ENCODE assay signal across 1 cellular context in the genomic region with DNA sequence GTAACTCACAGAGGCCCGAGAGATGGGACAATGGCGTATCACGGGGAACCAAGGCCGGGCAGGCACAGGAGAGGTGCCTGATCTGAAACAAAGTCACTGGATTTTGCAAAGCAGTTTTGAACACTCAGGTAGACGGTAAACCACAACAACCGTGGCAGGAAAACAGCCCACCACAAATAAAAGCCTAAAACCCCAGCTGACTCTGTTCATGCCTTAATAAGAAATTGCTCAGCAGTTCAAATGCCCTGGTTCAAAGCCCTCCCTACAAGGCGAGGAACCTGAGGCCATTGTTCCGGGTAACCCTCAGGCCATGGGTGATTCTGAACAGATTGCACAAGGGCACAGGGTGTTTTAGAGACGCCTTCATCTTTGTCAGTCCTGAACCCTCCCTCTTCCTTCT.
TF ChIP-seq lines count a peak whose summit lies in the region.

No MANE protein-coding gene starts in this region.

TF ChIP-seq in K562, 482 proteins besides CTCF, POLR2A, EP300 and RAD21:
- TF ChIP-seq, protein P1, sequence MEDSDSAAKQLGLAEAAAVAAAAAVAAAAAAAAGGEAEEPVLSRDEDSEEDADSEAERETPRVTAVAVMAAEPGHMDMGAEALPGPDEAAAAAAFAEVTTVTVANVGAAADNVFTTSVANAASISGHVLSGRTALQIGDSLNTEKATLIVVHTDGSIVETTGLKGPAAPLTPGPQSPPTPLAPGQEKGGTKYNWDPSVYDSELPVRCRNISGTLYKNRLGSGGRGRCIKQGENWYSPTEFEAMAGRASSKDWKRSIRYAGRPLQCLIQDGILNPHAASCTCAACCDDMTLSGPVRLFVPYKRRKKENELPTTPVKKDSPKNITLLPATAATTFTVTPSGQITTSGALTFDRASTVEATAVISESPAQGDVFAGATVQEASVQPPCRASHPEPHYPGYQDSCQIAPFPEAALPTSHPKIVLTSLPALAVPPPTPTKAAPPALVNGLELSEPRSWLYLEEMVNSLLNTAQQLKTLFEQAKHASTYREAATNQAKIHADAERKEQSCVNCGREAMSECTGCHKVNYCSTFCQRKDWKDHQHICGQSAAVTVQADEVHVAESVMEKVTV (CRISPR knock-in tag; IDR thresholded peaks at IDR 0.05) = no peak
- no peak for TF ChIP-seq ZNF444 (CRISPR knock-in tag; IDR thresholded peaks at IDR 0.05)
- TF ChIP-seq ZBED1 (IDR thresholded peaks at IDR 0.05) = no peak
- no peak for TF ChIP-seq ZNF174 (CRISPR knock-in tag; IDR thresholded peaks at IDR 0.05)
- TF ChIP-seq SRSF7 (optimal IDR thresholded peaks at IDR 0.05; ENCODE audit: low read depth, low read length) = no peak
- TF ChIP-seq TAF1 (IDR thresholded peaks at IDR 0.05; ENCODE audit: control insufficient read depth, extremely low read depth, insufficient read depth, low read length, severe bottlenecking) = no peak
- TF ChIP-seq ZNF778 (CRISPR knock-in tag; IDR thresholded peaks at IDR 0.05) = no peak
